10 cellular contexts compared by ENCODE assay signal in genomic region chr2:165697727-165698620, GRCh38.
A peak's percentile ranks its signal among the peaks of the same experiment; 100 is the strongest.
DNase-seq lines count a peak whose midpoint lies in the region; ATAC-seq and TF ChIP-seq lines count a peak whose summit lies in the region.
"Had no signal": no experiment of that assay in that cellular context is flagged by ENCODE, and none has a peak within 500 bp of the region (broad histone marks: within the 10 kb centered on the region; RNA-seq: fewer than 3 reads in every experiment).

No MANE protein-coding gene starts in this region.

- H3K27ac ChIP-seq in iPS DF 6.9 (ENCODE audit: low read length): peak overlapping the region; percentile 20
- H3K27ac ChIP-seq: BLaER1 had no signal

- DNase-seq in NCI-H1436 treated with DMSO at 0.1 percent for 48 hours (lab: John Stamatoyannopoulos, UW) (peak; percentile 16), iPS DF 6.9 (ENCODE audit: low read depth, low spot score) (peak; percentile 37), chondrocyte (ENCODE audit: low spot score) (no peak)
- no peak for DNase-seq in activated CD4-positive, alpha-beta T cell treated with anti-CD3 and anti-CD28 coated beads for 48 hours

- H3K27ac Mint-ChIP-seq in chondrocyte (ENCODE audit: unreplicated experiment): no peak overlapping the region
- H3K27ac Mint-ChIP-seq in stimulated activated memory B cell treated with anti-CD40 and anti-IgM and Interleukin-4, amounts not matched to agents 10 μg/mL and 1 μg/mL and 100 μg/mL, for 72 hours: no peak overlapping the region
- H3K27ac Mint-ChIP-seq: T-helper 1 cell treated with Interleukin-12 subunit alpha and Interleukin-12 subunit beta and Interleukin-4 antibody, amounts not matched to agents 30 μg/mL and 1 μg/mL, for 36 hours had no signal

- TF ChIP-seq POLR2A in GM18505 (IDR thresholded peaks at IDR 0.05; ENCODE audit: borderline replicate concordance, extremely low read depth, insufficient read depth, insufficient read length): no peak

- H3K9me3 ChIP-seq in iPS DF 6.9 (ENCODE audit: control insufficient read depth, insufficient read depth, low read length): no peaks in the 10 kb centered on the region
- H3K9me3 ChIP-seq: BLaER1 had no signal

- H3K27me3 ChIP-seq in iPS DF 6.9 (ENCODE audit: control insufficient read depth, insufficient read depth, low read length): no peaks in the 10 kb centered on the region
- H3K27me3 ChIP-seq: BLaER1 had no signal

- ATAC-seq in GM18505 (IDR thresholded peaks at IDR 0.05; ENCODE audit: unreplicated experiment): peak; percentile 10
- ATAC-seq in GM21786 (IDR thresholded peaks at IDR 0.05; ENCODE audit: unreplicated experiment): peak; percentile 11
- ATAC-seq in HG03571 (IDR thresholded peaks at IDR 0.05; ENCODE audit: unreplicated experiment): no peak
- ATAC-seq in stimulated activated memory B cell treated with anti-CD40 and anti-IgM and Interleukin-4, amounts not matched to agents 10 μg/mL and 1 μg/mL and 100 μg/mL, for 72 hours: no peak

- H3K4me3 ChIP-seq in iPS DF 6.9 (ENCODE audit: low read length): no peak overlapping the region
- H3K4me3 ChIP-seq: BLaER1 had no signal

- no peaks in the 10 kb centered on the region for H3K9me3 Mint-ChIP-seq in chondrocyte (ENCODE audit: low read depth)
- H3K9me3 Mint-ChIP-seq in stimulated activated memory B cell treated with anti-CD40 and anti-IgM and Interleukin-4, amounts not matched to agents 10 μg/mL and 1 μg/mL and 100 μg/mL, for 72 hours: no peaks in the 10 kb centered on the region
- H3K9me3 Mint-ChIP-seq: T-helper 1 cell treated with Interleukin-12 subunit alpha and Interleukin-12 subunit beta and Interleukin-4 antibody, amounts not matched to agents 30 μg/mL and 1 μg/mL, for 36 hours had no signal

- H3K36me3 ChIP-seq in iPS DF 6.9 (ENCODE audit: control insufficient read depth, insufficient read depth, low read length): no peaks in the 10 kb centered on the region
- H3K36me3 ChIP-seq: BLaER1 had no signal

- TF ChIP-seq CTCF in chondrocyte (IDR thresholded peaks at IDR 0.05): no peak

- no CpG with 5 or more reads among the region's 4 CpGs for WGBS in iPS DF 6.9 (ENCODE audit: insufficient coverage, insufficient read length)

- peaks cover 4% of the 10 kb centered on the region; the same call in 1 of the 2 replicates for H3K4me1 ChIP-seq in iPS DF 6.9 (ENCODE audit: control insufficient read depth, insufficient read depth, low read length)

- H3K27me3 Mint-ChIP-seq in chondrocyte (ENCODE audit: low read depth): no peaks in the 10 kb centered on the region
- peaks cover 16% of the 10 kb centered on the region for H3K27me3 Mint-ChIP-seq in stimulated activated memory B cell treated with anti-CD40 and anti-IgM and Interleukin-4, amounts not matched to agents 10 μg/mL and 1 μg/mL and 100 μg/mL, for 72 hours

- peaks cover 7% of the 10 kb centered on the region for H3K4me1 Mint-ChIP-seq in chondrocyte (ENCODE audit: low read depth)
- H3K4me1 Mint-ChIP-seq in stimulated activated memory B cell treated with anti-CD40 and anti-IgM and Interleukin-4, amounts not matched to agents 10 μg/mL and 1 μg/mL and 100 μg/mL, for 72 hours: peaks cover 5% of the 10 kb centered on the region

- H3K4me3 Mint-ChIP-seq in chondrocyte (ENCODE audit: unreplicated experiment): no peak overlapping the region
- no peak overlapping the region for H3K4me3 Mint-ChIP-seq in stimulated activated memory B cell treated with anti-CD40 and anti-IgM and Interleukin-4, amounts not matched to agents 10 μg/mL and 1 μg/mL and 100 μg/mL, for 72 hours
- H3K4me3 Mint-ChIP-seq: T-helper 1 cell treated with Interleukin-12 subunit alpha and Interleukin-12 subunit beta and Interleukin-4 antibody, amounts not matched to agents 30 μg/mL and 1 μg/mL, for 36 hours had no signal

- peaks cover 1% of the 10 kb centered on the region for H3K36me3 Mint-ChIP-seq in chondrocyte (ENCODE audit: low read depth)
- no peaks in the 10 kb centered on the region for H3K36me3 Mint-ChIP-seq in stimulated activated memory B cell treated with anti-CD40 and anti-IgM and Interleukin-4, amounts not matched to agents 10 μg/mL and 1 μg/mL and 100 μg/mL, for 72 hours

Comparison
In these comparisons a context has a peak if more than half of its experiments do, and no peak if none do; other contexts are left out.
1. ATAC-seq: peak in GM18505 (single experiment) and GM21786 (single experiment); none in HG03571 (single experiment) and stimulated activated memory B cell treated with anti-CD40 and anti-IgM and Interleukin-4, amounts not matched to agents 10 μg/mL and 1 μg/mL and 100 μg/mL, for 72 hours (single experiment).
2. DNase-seq: peak in NCI-H1436 treated with DMSO at 0.1 percent for 48 hours (single experiment) and iPS DF 6.9 (single experiment); none in activated CD4-positive, alpha-beta T cell treated with anti-CD3 and anti-CD28 coated beads for 48 hours (single experiment) and chondrocyte (single experiment).